ENCODE assay signal across 8 cellular contexts in genomic region chr16:30378236-30379164, GRCh38. TPM values are rescaled to one million over a fixed set of nuclear protein-coding genes. Genes with fewer than 3 reads are reported as not detected.
DNase-seq lines count a peak whose midpoint lies in the region; ATAC-seq, FAIRE-seq and TF ChIP-seq lines count a peak whose summit lies in the region.

No MANE protein-coding gene starts in this region.

- DNase-seq in Daoy (ENCODE audit: low read depth) (peak; percentile 98), GM23248 (peak; percentile 100), Karpas-422 (peak; percentile 100), RCC 7860 (ENCODE audit: low spot score) (peak; percentile 86), fibroblast of lung (ENCODE audit: low read depth in 2 of 2) (peak; percentile 96 to 97), natural killer cell (peak; percentile 98)
- DNase-seq in activated T-helper 1 cell treated with anti-CD3 and anti-CD28 coated beads, Interleukin-2, amount 50 U/mL, for 16 hours (ENCODE audit: low read depth in 1 of 2, low spot score in 1 of 2), result peak; percentile 99 to 100
- peak; percentile 99 to 100 (median 99) for DNase-seq in stimulated activated naive CD4-positive, alpha-beta T cell (lab: John Stamatoyannopoulos, UW)

- H3K27ac ChIP-seq in GM23248 (peak overlapping the region; percentile 100), Karpas-422 (ENCODE audit: low read length) (peak overlapping the region; percentile 99), fibroblast of lung (ENCODE audit: insufficient read depth, low read length) (peak overlapping the region; percentile 91)

- peak overlapping the region; percentile 80 for H3K4me3 ChIP-seq in GM23248
- H3K4me3 ChIP-seq in Karpas-422 (ENCODE audit: low read length), result peak overlapping the region; percentile 77
- H3K4me3 ChIP-seq in fibroblast of lung (replicated peaks in 1 of 4; ENCODE audit: control extremely low read depth in 1 of 4, insufficient read depth in 1 of 4, low read depth in 3 of 4, low read length in 4 of 4), result peak overlapping the region; percentile 64 to 77 (median 72)

- H3F3A ChIP-seq in GM23248 (ENCODE audit: insufficient read depth), result 0 out of 2 replicates have a peak, but pooled peaks cover 3% of the 10 kb centered on the region

- H3K9me3 Mint-ChIP-seq in natural killer cell, result no peaks in the 10 kb centered on the region

- in situ Hi-C loops in GM23248 (cut with MboI), result no loop called here

- peak overlapping the region; percentile 99 to 100 for H3K27ac Mint-ChIP-seq in natural killer cell

- H3K9me3 ChIP-seq in GM23248 (ENCODE audit: low read depth) (no peaks in the 10 kb centered on the region), Karpas-422 (ENCODE audit: low read length) (no peaks in the 10 kb centered on the region), fibroblast of lung (ENCODE audit: control insufficient read depth, insufficient read depth, low read depth, low read length) (no peaks in the 10 kb centered on the region)

- H4K20me1 ChIP-seq in GM23248 (ENCODE audit: insufficient read depth) (no peaks in the 10 kb centered on the region), Karpas-422 (ENCODE audit: insufficient read depth, low read depth, low read length) (0 out of 2 replicates have a peak, but pooled peaks cover 4% of the 10 kb centered on the region), fibroblast of lung (ENCODE audit: control insufficient read depth, extremely low read depth, insufficient read depth, low read length) (no peaks in the 10 kb centered on the region)

- 2% methylated on average over 39 to 64 of the region's 68 CpGs for WGBS in GM23248 (ENCODE audit: low coverage in 1 of 2, low lambda C conversion rate in 2 of 2, missing lambda C conversion rate in 2 of 2), 2 experiments

- no peaks in the 10 kb centered on the region for H3K27me3 Mint-ChIP-seq in natural killer cell (ENCODE audit: low read depth in 2 of 2)

- intact Hi-C loops in natural killer cell (cut with micrococcal nuclease), result loop anchor here (1.0 to 2.0 kb wide), 2 partner anchors 8 to 44 kb away; partner anchors contain the start of gene TBC1D10B

- H3K79me2 ChIP-seq in GM23248 (ENCODE audit: insufficient read depth), result no peaks in the 10 kb centered on the region
- peaks cover 22% of the 10 kb centered on the region for H3K79me2 ChIP-seq in Karpas-422 (ENCODE audit: low read length)
- peaks cover 3% of the 10 kb centered on the region for H3K79me2 ChIP-seq in fibroblast of lung (ENCODE audit: control insufficient read depth, insufficient read depth, low read length)

- TF ChIP-seq CTCF in fibroblast of lung (conservative IDR thresholded peaks at IDR 0.05 in 1 of 2, IDR thresholded peaks at IDR 0.05 in 1 of 2; ENCODE audit: low read depth in 1 of 2, low read length in 2 of 2) (peak in 1 of 2 donors; percentile 23), natural killer cell (IDR thresholded peaks at IDR 0.05) (no peak)

- no peaks in the 10 kb centered on the region for H3K36me3 ChIP-seq in GM23248 (ENCODE audit: low read depth)
- H3K36me3 ChIP-seq in Karpas-422 (ENCODE audit: insufficient read depth, low read length), result no peaks in the 10 kb centered on the region
- H3K36me3 ChIP-seq in fibroblast of lung (ENCODE audit: control insufficient read depth, insufficient read depth, low read length), result no peaks in the 10 kb centered on the region

- peak; percentile 35 for FAIRE-seq in RCC 7860 (lab: Jason Lieb, UNC)

- peak; percentile 85 to 97 (median 86) for ATAC-seq in natural killer cell

- H3K27me3 ChIP-seq in GM23248 (replicated peaks; ENCODE audit: insufficient read depth) (no peaks in the 10 kb centered on the region), Karpas-422 (ENCODE audit: low read length) (no peaks in the 10 kb centered on the region), fibroblast of lung (ENCODE audit: control insufficient read depth, insufficient read depth, low read length) (no peaks in the 10 kb centered on the region)

- peaks cover 52 to 60% of the 10 kb centered on the region in 2 donors for H3K4me1 Mint-ChIP-seq in natural killer cell

- H3K4me1 ChIP-seq in GM23248 (ENCODE audit: insufficient read depth), result peaks cover 4% of the 10 kb centered on the region
- H3K4me1 ChIP-seq in Karpas-422 (ENCODE audit: low read length), result peaks cover 57% of the 10 kb centered on the region
- peaks cover 9% of the 10 kb centered on the region for H3K4me1 ChIP-seq in fibroblast of lung (ENCODE audit: control insufficient read depth, extremely low read depth, insufficient read depth, low read length)

- no peaks in the 10 kb centered on the region for H3K36me3 Mint-ChIP-seq in natural killer cell

- H3K4me3 Mint-ChIP-seq in natural killer cell, result peak overlapping the region; percentile 97

- H3K4me2 ChIP-seq in GM23248 (ENCODE audit: unreplicated experiment), result peak overlapping the region; percentile 95
- peak overlapping the region; percentile 100 for H3K4me2 ChIP-seq in Karpas-422 (ENCODE audit: low read depth, low read length, poor library complexity, severe bottlenecking)
- H3K4me2 ChIP-seq in fibroblast of lung (ENCODE audit: extremely low read depth, insufficient read depth, low read length), result peak overlapping the region; percentile 98

- peak overlapping the region; percentile 97 for H3K9ac ChIP-seq in GM23248
- H3K9ac ChIP-seq in Karpas-422 (ENCODE audit: low read length), result peak overlapping the region; percentile 99
- peak overlapping the region; percentile 78 for H3K9ac ChIP-seq in fibroblast of lung (ENCODE audit: insufficient read depth, low read length)

- no peaks in the 10 kb centered on the region for H3K9me2 ChIP-seq in GM23248 (ENCODE audit: insufficient read depth)
- H3K9me2 ChIP-seq in Karpas-422 (replicated peaks; ENCODE audit: insufficient read depth, low read length), result no peaks in the 10 kb centered on the region

- H2AFZ ChIP-seq in GM23248, result peak overlapping the region; percentile 92
- no peak overlapping the region for H2AFZ ChIP-seq in Karpas-422 (ENCODE audit: low read length)
- peak overlapping the region; percentile 50 for H2AFZ ChIP-seq in fibroblast of lung (ENCODE audit: low read length)

RNA-seq across cellular contexts. Expression of gene SEPTIN1, which starts 3.9 kb away (rescaled TPM):
- total RNA-seq in Daoy (2014; rRNA removed; shearing (Covaris generic)), result not detected in 2 replicates
- total RNA-seq in GM23248 (2014; rRNA removed; shearing (Covaris generic)), result not detected in 2 replicates
- polyA plus RNA-seq in GM23248 (2016; fragmentation: Nextera tagmentation; extraction: Ambion mirVana) (1.7 and 1.9 TPM in 2 replicates), fibroblast of lung (0.17 TPM in 1 of 2 replicates, not detected in the other)
- total RNA-seq in Karpas-422 (2014; rRNA removed; shearing (Covaris generic); ENCODE audit: low replicate concordance), result 64.1 and 117 TPM in 2 replicates
- total RNA-seq in fibroblast of lung (0.17 and 0.26 TPM in 2 replicates), natural killer cell (100 to 1,000 TPM; 196 to 210 (median 205) TPM)
- 0.78 and 2.0 TPM in 2 replicates for polyA plus RNA-seq in fibroblast of lung (2012)
- 0.24 TPM in 1 of 2 replicates, not detected in the other for polyA minus RNA-seq in fibroblast of lung (ENCODE audit: low replicate concordance)

RNA-seq across cellular contexts. Expression of gene MYL11, which starts 3.9 kb away (rescaled TPM):
- total RNA-seq in Daoy (2014; rRNA removed; shearing (Covaris generic)), result not detected in 2 replicates
- total RNA-seq in GM23248 (2014; rRNA removed; shearing (Covaris generic)), result not detected in 2 replicates
- polyA plus RNA-seq in GM23248 (2016; fragmentation: Nextera tagmentation; extraction: Ambion mirVana) (1.5 and 2.1 TPM in 2 replicates), fibroblast of lung (0.11 and 0.45 TPM in 2 replicates)
- total RNA-seq in Karpas-422 (2014; rRNA removed; shearing (Covaris generic); ENCODE audit: low replicate concordance), result not detected in 2 replicates
- total RNA-seq in fibroblast of lung (not detected in 2 replicates), natural killer cell (1 to 10 TPM; 2.9 to 8.0 (median 7.2) TPM)
- polyA plus RNA-seq in fibroblast of lung (2012), result 0.78 and 0.87 TPM in 2 replicates
- 2.8 TPM in 1 of 2 replicates, not detected in the other for polyA minus RNA-seq in fibroblast of lung (ENCODE audit: low replicate concordance)

RNA-seq across cellular contexts. Expression of gene TBC1D10B, which starts 8.2 kb away (rescaled TPM):
- total RNA-seq in Daoy (2014; rRNA removed; shearing (Covaris generic)), result 26.2 and 27.1 TPM in 2 replicates
- total RNA-seq in GM23248 (2014; rRNA removed; shearing (Covaris generic)), result 41.2 and 43.9 TPM in 2 replicates
- polyA plus RNA-seq in GM23248 (2016; fragmentation: Nextera tagmentation; extraction: Ambion mirVana) (10.3 and 12.2 TPM in 2 replicates), fibroblast of lung (14.8 and 22.1 TPM in 2 replicates)
- total RNA-seq in Karpas-422 (2014; rRNA removed; shearing (Covaris generic); ENCODE audit: low replicate concordance), result 31.2 and 45.5 TPM in 2 replicates
- total RNA-seq in fibroblast of lung (22.1 and 29.6 TPM in 2 replicates), natural killer cell (10 to 100 TPM; 43.0 to 55.3 (median 50.2) TPM)
- 27.7 and 39.0 TPM in 2 replicates for polyA plus RNA-seq in fibroblast of lung (2012)
- 65.2 and 104 TPM in 2 replicates for polyA minus RNA-seq in fibroblast of lung (ENCODE audit: low replicate concordance)

RNA-seq across cellular contexts. Expression of gene ZNF48, which starts 16.7 kb away (rescaled TPM):
- total RNA-seq in Daoy (2014; rRNA removed; shearing (Covaris generic)), result 6.0 and 6.3 TPM in 2 replicates
- total RNA-seq in GM23248 (2014; rRNA removed; shearing (Covaris generic)), result 6.3 and 16.2 TPM in 2 replicates
- 0.65 and 0.81 TPM in 2 replicates for polyA plus RNA-seq in GM23248 (2016; fragmentation: Nextera tagmentation; extraction: Ambion mirVana)
- 18.2 and 20.5 TPM in 2 replicates for total RNA-seq in Karpas-422 (2014; rRNA removed; shearing (Covaris generic); ENCODE audit: low replicate concordance)
- 7.3 and 7.7 TPM in 2 replicates for total RNA-seq in fibroblast of lung
- 3.2 and 4.0 TPM in 2 replicates for polyA plus RNA-seq in fibroblast of lung
- polyA plus RNA-seq in fibroblast of lung (2012), result 3.6 and 4.4 TPM in 2 replicates
- 3.7 and 5.3 TPM in 2 replicates for polyA minus RNA-seq in fibroblast of lung (ENCODE audit: low replicate concordance)
- 1 to 10 TPM; 5.5 to 7.4 (median 7.1) TPM for total RNA-seq in natural killer cell

RNA-seq across cellular contexts. Expression of gene CD2BP2, which starts 23.4 kb away (rescaled TPM):
- total RNA-seq in Daoy (2014; rRNA removed; shearing (Covaris generic)), result 63.1 and 64.5 TPM in 2 replicates
- total RNA-seq in GM23248 (2014; rRNA removed; shearing (Covaris generic)), result 38.5 and 42.9 TPM in 2 replicates
- polyA plus RNA-seq in GM23248 (2016; fragmentation: Nextera tagmentation; extraction: Ambion mirVana) (50.0 and 53.4 TPM in 2 replicates), fibroblast of lung (45.5 and 47.3 TPM in 2 replicates)
- total RNA-seq in Karpas-422 (2014; rRNA removed; shearing (Covaris generic); ENCODE audit: low replicate concordance), result 45.4 and 65.1 TPM in 2 replicates
- total RNA-seq in fibroblast of lung (35.2 and 36.0 TPM in 2 replicates), natural killer cell (100 to 1,000 TPM in 1 of 3 donors, 10 to 100 TPM in 2; 79.5 to 104 (median 87.7) TPM)
- polyA plus RNA-seq in fibroblast of lung (2012), result 65.0 and 78.7 TPM in 2 replicates
- polyA minus RNA-seq in fibroblast of lung (ENCODE audit: low replicate concordance), result 19.9 and 31.5 TPM in 2 replicates

Comparison
In these comparisons a context has a peak if more than half of its experiments do, and no peak if none do; other contexts are left out.
1. Peak in every context shown above with its lines: DNase-seq, ATAC-seq, H3K4me3 ChIP-seq and H3K27ac ChIP-seq.
2. RNA of gene SEPTIN1, which starts 3.9 kb away (total RNA-seq): 196 to 210 TPM in natural killer cell and 64.1 to 117 TPM in Karpas-422; 0.17 to 0.26 TPM in fibroblast of lung, not detected in Daoy and not detected in GM23248; every median in the first group is over 10 times any median in the second.